8 cellular contexts compared by ENCODE assay signal in genomic region chrX:18390941-18391538, GRCh38. TPM values are rescaled to one million over a fixed set of nuclear protein-coding genes. Genes with fewer than 3 reads are reported as not detected.
A peak's percentile ranks its signal among the peaks of the same experiment; 100 is the strongest.
DNase-seq lines count a peak whose midpoint lies in the region; ATAC-seq, FAIRE-seq and TF ChIP-seq lines count a peak whose summit lies in the region.

No MANE protein-coding gene starts in this region.

- H3K27me3 ChIP-seq in transverse colon = no peaks in the 10 kb centered on the region

- H3K4me3 ChIP-seq in fibroblast of villous mesenchyme (ENCODE audit: low read depth, low read length) = no peak overlapping the region
- no peak overlapping the region for H3K4me3 ChIP-seq in transverse colon

- no peaks in the 10 kb centered on the region for H3K36me3 ChIP-seq in transverse colon

- no peaks in the 10 kb centered on the region for H3K27me3 Mint-ChIP-seq in osteocyte (ENCODE audit: unreplicated experiment)

- H3K9me3 Mint-ChIP-seq in osteocyte (ENCODE audit: unreplicated experiment) = no peaks in the 10 kb centered on the region

- no peaks in the 10 kb centered on the region for H3K9me3 ChIP-seq in transverse colon

- WGBS in transverse colon (ENCODE audit: low coverage in 1 of 2), 2 donors = 0 to 21% methylated on average over 1 to 9 of the region's 9 CpGs

- no peaks in the 10 kb centered on the region for H3K4me1 ChIP-seq in transverse colon

- no peaks in the 10 kb centered on the region for H3K36me3 Mint-ChIP-seq in osteocyte (ENCODE audit: unreplicated experiment)

- H3K4me3 Mint-ChIP-seq in osteocyte (ENCODE audit: unreplicated experiment) = no peak overlapping the region

- ATAC-seq in HG03432 (IDR thresholded peaks at IDR 0.05; ENCODE audit: unreplicated experiment) = no peak

- DNase-seq in CMK (ENCODE audit: low read depth) = peak; percentile 2
- peak; percentile 40 for DNase-seq in HTR-8/SVneo (ENCODE audit: insufficient read length, low spot score)
- DNase-seq in RKO (ENCODE audit: low spot score) = peak; percentile 75
- peak; percentile 44 for DNase-seq in activated T-helper 1 cell treated with anti-CD3 and anti-CD28 coated beads, Interleukin-2, amount 50 U/mL, for 16 hours (ENCODE audit: low read depth in 1 of 2, low spot score in 1 of 2)
- peak; percentile 71 for DNase-seq in fibroblast of villous mesenchyme (ENCODE audit: low read depth)
- DNase-seq in osteocyte (ENCODE audit: extremely low spot score, unreplicated experiment) = no peak
- DNase-seq in transverse colon = peak; percentile 67

- TF ChIP-seq EP300 in transverse colon (IDR thresholded peaks at IDR 0.05; ENCODE audit: low read depth) = no peak

- H3K27ac ChIP-seq in transverse colon = no peak overlapping the region

- intact Hi-C loops in transverse colon (cut with DNase I; ENCODE audit: low total_unique reads) = loop anchor here (5.0 to 10.0 kb wide), 2 partner anchors 506 to 944 kb away; no protein-coding TSS in a partner anchor

- no peak overlapping the region for H3K27ac Mint-ChIP-seq in osteocyte (ENCODE audit: unreplicated experiment)

- no peak for FAIRE-seq in HTR-8/SVneo (lab: Jason Lieb, UNC)

- in situ Hi-C loops in transverse colon (cut with MboI; ENCODE audit: low pct_ligation_motif_present in 1 of 4, low pct_unique_long_range_greater_than_20kb in 1 of 4, low sequenced_read_pairs in 3 of 4) = loop anchor here in 3 of 4 donors (10.0 to 25.0 kb wide), 3 partner anchors 521 to 946 kb away; partner anchors contain the start of gene PDHA1 (in 1 of the 3)

- H3K4me1 Mint-ChIP-seq in osteocyte (ENCODE audit: unreplicated experiment) = no peaks in the 10 kb centered on the region

- peak; percentile 55 for TF ChIP-seq CTCF in fibroblast of villous mesenchyme (IDR thresholded peaks at IDR 0.05; ENCODE audit: insufficient read depth, low read depth, low read length)
- TF ChIP-seq CTCF in osteocyte (IDR thresholded peaks at IDR 0.05) = peak; percentile 71
- TF ChIP-seq CTCF in transverse colon (IDR thresholded peaks at IDR 0.05) = peak; percentile 60 to 88 (median 74)

- TF ChIP-seq POLR2A in transverse colon (IDR thresholded peaks at IDR 0.05) = no peak

RNA-seq across cellular contexts. Expression of gene CDKL5, which starts 34.4 kb away (rescaled TPM):
- total RNA-seq in fibroblast of villous mesenchyme = 4.5 and 6.5 TPM in 2 replicates
- total RNA-seq in osteocyte = 10.9 and 12.6 TPM in 2 replicates
- 1 to 10 TPM in 3 of 4 donors, under 1 TPM in 1; 0.75 to 4.8 (median 3.5) TPM for total RNA-seq in transverse colon

RNA-seq across cellular contexts. Expression of gene SCML2, which starts 36.6 kb away (rescaled TPM):
- total RNA-seq in fibroblast of villous mesenchyme (0.32 and 1.7 TPM in 2 replicates), osteocyte (2.8 and 3.4 TPM in 2 replicates), transverse colon (10 to 100 TPM in 1 of 4 donors, 1 to 10 TPM in 3; 1.1 to 15.9 (median 1.4) TPM)
